ENCODE assay signal across 1 cellular context in the genomic region with DNA sequence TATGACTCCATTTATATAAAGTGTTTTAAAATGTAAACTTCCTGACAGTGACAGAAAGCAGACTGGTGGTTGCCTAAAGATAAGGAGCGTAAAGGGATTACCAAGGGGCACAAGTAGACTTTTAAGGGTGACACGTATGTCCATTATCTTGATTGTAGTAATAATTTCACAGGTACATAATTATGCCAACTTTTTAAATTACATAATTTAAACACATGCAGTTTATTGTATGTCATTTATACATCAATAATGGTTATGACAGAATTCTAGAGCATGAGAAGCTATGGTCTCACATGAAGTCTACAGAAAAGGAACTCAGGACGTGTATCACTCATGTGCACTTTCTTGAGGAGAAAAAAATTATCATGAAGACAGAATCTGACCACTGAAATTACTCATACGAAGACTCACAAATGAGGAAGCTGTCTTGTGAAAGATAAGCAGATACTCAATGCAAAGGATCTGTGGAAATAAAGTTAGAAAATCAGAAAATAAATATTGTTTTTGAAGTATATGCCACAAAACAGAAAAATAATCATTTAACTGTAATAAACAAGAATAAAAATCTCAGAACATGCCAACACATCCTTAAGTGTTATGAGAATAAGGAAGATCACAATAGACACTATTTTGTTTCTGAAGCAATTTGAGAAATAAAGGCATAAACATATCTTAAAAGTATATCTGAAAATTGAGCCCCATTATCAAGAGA.
A peak's percentile ranks its signal among the peaks of the same experiment; 100 is the strongest.
TF ChIP-seq lines count a peak whose summit lies in the region.

No MANE protein-coding gene starts in this region.

TF ChIP-seq in GM12878, 131 proteins besides CTCF, POLR2A, EP300 and RAD21 (continued from another document and continues in another):
- TF ChIP-seq, protein P1, sequence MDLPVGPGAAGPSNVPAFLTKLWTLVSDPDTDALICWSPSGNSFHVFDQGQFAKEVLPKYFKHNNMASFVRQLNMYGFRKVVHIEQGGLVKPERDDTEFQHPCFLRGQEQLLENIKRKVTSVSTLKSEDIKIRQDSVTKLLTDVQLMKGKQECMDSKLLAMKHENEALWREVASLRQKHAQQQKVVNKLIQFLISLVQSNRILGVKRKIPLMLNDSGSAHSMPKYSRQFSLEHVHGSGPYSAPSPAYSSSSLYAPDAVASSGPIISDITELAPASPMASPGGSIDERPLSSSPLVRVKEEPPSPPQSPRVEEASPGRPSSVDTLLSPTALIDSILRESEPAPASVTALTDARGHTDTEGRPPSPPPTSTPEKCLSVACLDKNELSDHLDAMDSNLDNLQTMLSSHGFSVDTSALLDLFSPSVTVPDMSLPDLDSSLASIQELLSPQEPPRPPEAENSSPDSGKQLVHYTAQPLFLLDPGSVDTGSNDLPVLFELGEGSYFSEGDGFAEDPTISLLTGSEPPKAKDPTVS (IDR thresholded peaks at IDR 0.05; ENCODE audit: low read depth, low read length): no peak
- TF ChIP-seq MEF2A (IDR thresholded peaks at IDR 0.05; ENCODE audit: insufficient read depth, low read depth, low read length) (0 out of 2 replicates have a peak, but pooled peaks have one; percentile 22), MTA3 (IDR thresholded peaks at IDR 0.05; ENCODE audit: borderline replicate concordance, low read length) (0 out of 2 replicates have a peak, but pooled peaks have one; percentile 37), MEF2B (IDR thresholded peaks at IDR 0.05; ENCODE audit: partially characterized antibody, poor library complexity, severe bottlenecking) (no peak), JUND (IDR thresholded peaks at IDR 0.05; ENCODE audit: low read depth, low read length) (0 out of 2 replicates have a peak, but pooled peaks have one; percentile 64), SMARCA5 (IDR thresholded peaks at IDR 0.05) (no peak), SMAD5 (IDR thresholded peaks at IDR 0.05; ENCODE audit: low read depth) (no peak), ZNF24 (IDR thresholded peaks at IDR 0.05) (peak; percentile 69; the same call in 1 of the 2 replicates), YBX1 (IDR thresholded peaks at IDR 0.05) (no peak), TCF12 (IDR thresholded peaks at IDR 0.05; ENCODE audit: low read depth, low read length) (no peak), CEBPB (IDR thresholded peaks at IDR 0.05; ENCODE audit: borderline replicate concordance in 1 of 2, low read depth in 2 of 2, low read length in 2 of 2) (no peak), CHD4 (IDR thresholded peaks at IDR 0.05) (no peak), PAX5 (IDR thresholded peaks at IDR 0.05; ENCODE audit: borderline replicate concordance, low read depth, low read length) (no peak), SRF (IDR thresholded peaks at IDR 0.05; ENCODE audit: low read depth in 2 of 2, low read length in 2 of 2) (no peak), STAT1 (conservative IDR thresholded peaks at IDR 0.05) (no peak), NR2C1 (IDR thresholded peaks at IDR 0.05) (no peak), IRF4 (IDR thresholded peaks at IDR 0.05; ENCODE audit: low read depth, low read length) (peak; percentile 72; the same call in 1 of the 2 replicates), BCL11A (IDR thresholded peaks at IDR 0.05; ENCODE audit: low read depth, low read length) (0 out of 2 replicates have a peak, but pooled peaks have one; percentile 54), MXI1 (IDR thresholded peaks at IDR 0.05; ENCODE audit: low read depth, low read length) (no peak), GATAD2B (conservative IDR thresholded peaks at IDR 0.05; ENCODE audit: low read depth) (no peak), EED (IDR thresholded peaks at IDR 0.05; ENCODE audit: low read depth) (no peak), BMI1 (IDR thresholded peaks at IDR 0.05; ENCODE audit: borderline replicate concordance) (no peak), ZZZ3 (IDR thresholded peaks at IDR 0.05; ENCODE audit: control insufficient read depth, insufficient read length, low read depth) (no peak), TBL1XR1 (IDR thresholded peaks at IDR 0.05; ENCODE audit: low read depth, low read length) (no peak), NR2F1 (conservative IDR thresholded peaks at IDR 0.05) (no peak), MYC (IDR thresholded peaks at IDR 0.05; ENCODE audit: insufficient read depth, insufficient read length, insufficient replicate concordance, low read length, severe bottlenecking) (no peak), RAD51 (IDR thresholded peaks at IDR 0.05) (no peak), NFXL1 (IDR thresholded peaks at IDR 0.05; ENCODE audit: borderline replicate concordance) (no peak), WRNIP1 (IDR thresholded peaks at IDR 0.05; ENCODE audit: borderline replicate concordance, low read depth, low read length) (no peak), CBX5 (IDR thresholded peaks at IDR 0.05; ENCODE audit: low read depth) (no peak), CHD2 (IDR thresholded peaks at IDR 0.05; ENCODE audit: borderline replicate concordance, low read depth, low read length) (peak; percentile 27; the same call in 1 of the 2 replicates), NFYA (IDR thresholded peaks at IDR 0.05; ENCODE audit: borderline replicate concordance, low read depth, low read length) (no peak), ZNF274 (IDR thresholded peaks at IDR 0.05; ENCODE audit: insufficient read depth, insufficient read length) (no peak)
- TF ChIP-seq, protein P2, sequence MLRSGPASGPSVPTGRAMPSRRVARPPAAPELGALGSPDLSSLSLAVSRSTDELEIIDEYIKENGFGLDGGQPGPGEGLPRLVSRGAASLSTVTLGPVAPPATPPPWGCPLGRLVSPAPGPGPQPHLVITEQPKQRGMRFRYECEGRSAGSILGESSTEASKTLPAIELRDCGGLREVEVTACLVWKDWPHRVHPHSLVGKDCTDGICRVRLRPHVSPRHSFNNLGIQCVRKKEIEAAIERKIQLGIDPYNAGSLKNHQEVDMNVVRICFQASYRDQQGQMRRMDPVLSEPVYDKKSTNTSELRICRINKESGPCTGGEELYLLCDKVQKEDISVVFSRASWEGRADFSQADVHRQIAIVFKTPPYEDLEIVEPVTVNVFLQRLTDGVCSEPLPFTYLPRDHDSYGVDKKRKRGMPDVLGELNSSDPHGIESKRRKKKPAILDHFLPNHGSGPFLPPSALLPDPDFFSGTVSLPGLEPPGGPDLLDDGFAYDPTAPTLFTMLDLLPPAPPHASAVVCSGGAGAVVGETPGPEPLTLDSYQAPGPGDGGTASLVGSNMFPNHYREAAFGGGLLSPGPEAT (IDR thresholded peaks at IDR 0.05; ENCODE audit: low read depth): peak; percentile 22; the same call in 1 of the 2 replicates
- TF ChIP-seq, protein P3, sequence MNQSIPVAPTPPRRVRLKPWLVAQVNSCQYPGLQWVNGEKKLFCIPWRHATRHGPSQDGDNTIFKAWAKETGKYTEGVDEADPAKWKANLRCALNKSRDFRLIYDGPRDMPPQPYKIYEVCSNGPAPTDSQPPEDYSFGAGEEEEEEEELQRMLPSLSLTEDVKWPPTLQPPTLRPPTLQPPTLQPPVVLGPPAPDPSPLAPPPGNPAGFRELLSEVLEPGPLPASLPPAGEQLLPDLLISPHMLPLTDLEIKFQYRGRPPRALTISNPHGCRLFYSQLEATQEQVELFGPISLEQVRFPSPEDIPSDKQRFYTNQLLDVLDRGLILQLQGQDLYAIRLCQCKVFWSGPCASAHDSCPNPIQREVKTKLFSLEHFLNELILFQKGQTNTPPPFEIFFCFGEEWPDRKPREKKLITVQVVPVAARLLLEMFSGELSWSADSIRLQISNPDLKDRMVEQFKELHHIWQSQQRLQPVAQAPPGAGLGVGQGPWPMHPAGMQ (IDR thresholded peaks at IDR 0.05; ENCODE audit: borderline replicate concordance): no peak
- TF ChIP-seq, protein P4, sequence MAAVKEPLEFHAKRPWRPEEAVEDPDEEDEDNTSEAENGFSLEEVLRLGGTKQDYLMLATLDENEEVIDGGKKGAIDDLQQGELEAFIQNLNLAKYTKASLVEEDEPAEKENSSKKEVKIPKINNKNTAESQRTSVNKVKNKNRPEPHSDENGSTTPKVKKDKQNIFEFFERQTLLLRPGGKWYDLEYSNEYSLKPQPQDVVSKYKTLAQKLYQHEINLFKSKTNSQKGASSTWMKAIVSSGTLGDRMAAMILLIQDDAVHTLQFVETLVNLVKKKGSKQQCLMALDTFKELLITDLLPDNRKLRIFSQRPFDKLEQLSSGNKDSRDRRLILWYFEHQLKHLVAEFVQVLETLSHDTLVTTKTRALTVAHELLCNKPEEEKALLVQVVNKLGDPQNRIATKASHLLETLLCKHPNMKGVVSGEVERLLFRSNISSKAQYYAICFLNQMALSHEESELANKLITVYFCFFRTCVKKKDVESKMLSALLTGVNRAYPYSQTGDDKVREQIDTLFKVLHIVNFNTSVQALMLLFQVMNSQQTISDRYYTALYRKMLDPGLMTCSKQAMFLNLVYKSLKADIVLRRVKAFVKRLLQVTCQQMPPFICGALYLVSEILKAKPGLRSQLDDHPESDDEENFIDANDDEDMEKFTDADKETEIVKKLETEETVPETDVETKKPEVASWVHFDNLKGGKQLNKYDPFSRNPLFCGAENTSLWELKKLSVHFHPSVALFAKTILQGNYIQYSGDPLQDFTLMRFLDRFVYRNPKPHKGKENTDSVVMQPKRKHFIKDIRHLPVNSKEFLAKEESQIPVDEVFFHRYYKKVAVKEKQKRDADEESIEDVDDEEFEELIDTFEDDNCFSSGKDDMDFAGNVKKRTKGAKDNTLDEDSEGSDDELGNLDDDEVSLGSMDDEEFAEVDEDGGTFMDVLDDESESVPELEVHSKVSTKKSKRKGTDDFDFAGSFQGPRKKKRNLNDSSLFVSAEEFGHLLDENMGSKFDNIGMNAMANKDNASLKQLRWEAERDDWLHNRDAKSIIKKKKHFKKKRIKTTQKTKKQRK (IDR thresholded peaks at IDR 0.05; ENCODE audit: low read depth, low read length): no peak
- TF ChIP-seq, protein P5, sequence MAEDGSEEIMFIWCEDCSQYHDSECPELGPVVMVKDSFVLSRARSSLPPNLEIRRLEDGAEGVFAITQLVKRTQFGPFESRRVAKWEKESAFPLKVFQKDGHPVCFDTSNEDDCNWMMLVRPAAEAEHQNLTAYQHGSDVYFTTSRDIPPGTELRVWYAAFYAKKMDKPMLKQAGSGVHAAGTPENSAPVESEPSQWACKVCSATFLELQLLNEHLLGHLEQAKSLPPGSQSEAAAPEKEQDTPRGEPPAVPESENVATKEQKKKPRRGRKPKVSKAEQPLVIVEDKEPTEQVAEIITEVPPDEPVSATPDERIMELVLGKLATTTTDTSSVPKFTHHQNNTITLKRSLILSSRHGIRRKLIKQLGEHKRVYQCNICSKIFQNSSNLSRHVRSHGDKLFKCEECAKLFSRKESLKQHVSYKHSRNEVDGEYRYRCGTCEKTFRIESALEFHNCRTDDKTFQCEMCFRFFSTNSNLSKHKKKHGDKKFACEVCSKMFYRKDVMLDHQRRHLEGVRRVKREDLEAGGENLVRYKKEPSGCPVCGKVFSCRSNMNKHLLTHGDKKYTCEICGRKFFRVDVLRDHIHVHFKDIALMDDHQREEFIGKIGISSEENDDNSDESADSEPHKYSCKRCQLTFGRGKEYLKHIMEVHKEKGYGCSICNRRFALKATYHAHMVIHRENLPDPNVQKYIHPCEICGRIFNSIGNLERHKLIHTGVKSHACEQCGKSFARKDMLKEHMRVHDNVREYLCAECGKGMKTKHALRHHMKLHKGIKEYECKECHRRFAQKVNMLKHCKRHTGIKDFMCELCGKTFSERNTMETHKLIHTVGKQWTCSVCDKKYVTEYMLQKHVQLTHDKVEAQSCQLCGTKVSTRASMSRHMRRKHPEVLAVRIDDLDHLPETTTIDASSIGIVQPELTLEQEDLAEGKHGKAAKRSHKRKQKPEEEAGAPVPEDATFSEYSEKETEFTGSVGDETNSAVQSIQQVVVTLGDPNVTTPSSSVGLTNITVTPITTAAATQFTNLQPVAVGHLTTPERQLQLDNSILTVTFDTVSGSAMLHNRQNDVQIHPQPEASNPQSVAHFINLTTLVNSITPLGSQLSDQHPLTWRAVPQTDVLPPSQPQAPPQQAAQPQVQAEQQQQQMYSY (CRISPR knock-in tag; IDR thresholded peaks at IDR 0.05): no peak
- TF ChIP-seq, protein P6, sequence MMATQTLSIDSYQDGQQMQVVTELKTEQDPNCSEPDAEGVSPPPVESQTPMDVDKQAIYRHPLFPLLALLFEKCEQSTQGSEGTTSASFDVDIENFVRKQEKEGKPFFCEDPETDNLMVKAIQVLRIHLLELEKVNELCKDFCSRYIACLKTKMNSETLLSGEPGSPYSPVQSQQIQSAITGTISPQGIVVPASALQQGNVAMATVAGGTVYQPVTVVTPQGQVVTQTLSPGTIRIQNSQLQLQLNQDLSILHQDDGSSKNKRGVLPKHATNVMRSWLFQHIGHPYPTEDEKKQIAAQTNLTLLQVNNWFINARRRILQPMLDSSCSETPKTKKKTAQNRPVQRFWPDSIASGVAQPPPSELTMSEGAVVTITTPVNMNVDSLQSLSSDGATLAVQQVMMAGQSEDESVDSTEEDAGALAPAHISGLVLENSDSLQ (IDR thresholded peaks at IDR 0.05): peak; percentile 68; the same call in 1 of the 2 replicates
- TF ChIP-seq, protein P7, sequence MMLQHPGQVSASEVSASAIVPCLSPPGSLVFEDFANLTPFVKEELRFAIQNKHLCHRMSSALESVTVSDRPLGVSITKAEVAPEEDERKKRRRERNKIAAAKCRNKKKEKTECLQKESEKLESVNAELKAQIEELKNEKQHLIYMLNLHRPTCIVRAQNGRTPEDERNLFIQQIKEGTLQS (IDR thresholded peaks at IDR 0.05; ENCODE audit: borderline replicate concordance, extremely low read depth, low read depth, low read length): no peak
- TF ChIP-seq, protein P8, sequence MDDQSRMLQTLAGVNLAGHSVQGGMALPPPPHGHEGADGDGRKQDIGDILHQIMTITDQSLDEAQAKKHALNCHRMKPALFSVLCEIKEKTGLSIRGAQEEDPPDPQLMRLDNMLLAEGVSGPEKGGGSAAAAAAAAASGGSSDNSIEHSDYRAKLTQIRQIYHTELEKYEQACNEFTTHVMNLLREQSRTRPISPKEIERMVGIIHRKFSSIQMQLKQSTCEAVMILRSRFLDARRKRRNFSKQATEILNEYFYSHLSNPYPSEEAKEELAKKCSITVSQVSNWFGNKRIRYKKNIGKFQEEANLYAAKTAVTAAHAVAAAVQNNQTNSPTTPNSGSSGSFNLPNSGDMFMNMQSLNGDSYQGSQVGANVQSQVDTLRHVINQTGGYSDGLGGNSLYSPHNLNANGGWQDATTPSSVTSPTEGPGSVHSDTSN (IDR thresholded peaks at IDR 0.05; ENCODE audit: insufficient replicate concordance, low read depth, low read length): no peak
- TF ChIP-seq, protein P9, sequence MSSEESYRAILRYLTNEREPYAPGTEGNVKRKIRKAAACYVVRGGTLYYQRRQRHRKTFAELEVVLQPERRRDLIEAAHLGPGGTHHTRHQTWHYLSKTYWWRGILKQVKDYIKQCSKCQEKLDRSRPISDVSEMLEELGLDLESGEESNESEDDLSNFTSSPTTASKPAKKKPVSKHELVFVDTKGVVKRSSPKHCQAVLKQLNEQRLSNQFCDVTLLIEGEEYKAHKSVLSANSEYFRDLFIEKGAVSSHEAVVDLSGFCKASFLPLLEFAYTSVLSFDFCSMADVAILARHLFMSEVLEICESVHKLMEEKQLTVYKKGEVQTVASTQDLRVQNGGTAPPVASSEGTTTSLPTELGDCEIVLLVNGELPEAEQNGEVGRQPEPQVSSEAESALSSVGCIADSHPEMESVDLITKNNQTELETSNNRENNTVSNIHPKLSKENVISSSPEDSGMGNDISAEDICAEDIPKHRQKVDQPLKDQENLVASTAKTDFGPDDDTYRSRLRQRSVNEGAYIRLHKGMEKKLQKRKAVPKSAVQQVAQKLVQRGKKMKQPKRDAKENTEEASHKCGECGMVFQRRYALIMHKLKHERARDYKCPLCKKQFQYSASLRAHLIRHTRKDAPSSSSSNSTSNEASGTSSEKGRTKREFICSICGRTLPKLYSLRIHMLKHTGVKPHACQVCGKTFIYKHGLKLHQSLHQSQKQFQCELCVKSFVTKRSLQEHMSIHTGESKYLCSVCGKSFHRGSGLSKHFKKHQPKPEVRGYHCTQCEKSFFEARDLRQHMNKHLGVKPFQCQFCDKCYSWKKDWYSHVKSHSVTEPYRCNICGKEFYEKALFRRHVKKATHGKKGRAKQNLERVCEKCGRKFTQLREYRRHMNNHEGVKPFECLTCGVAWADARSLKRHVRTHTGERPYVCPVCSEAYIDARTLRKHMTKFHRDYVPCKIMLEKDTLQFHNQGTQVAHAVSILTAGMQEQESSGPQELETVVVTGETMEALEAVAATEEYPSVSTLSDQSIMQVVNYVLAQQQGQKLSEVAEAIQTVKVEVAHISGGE (CRISPR knock-in tag; IDR thresholded peaks at IDR 0.05): no peak
